In the genomic region with DNA sequence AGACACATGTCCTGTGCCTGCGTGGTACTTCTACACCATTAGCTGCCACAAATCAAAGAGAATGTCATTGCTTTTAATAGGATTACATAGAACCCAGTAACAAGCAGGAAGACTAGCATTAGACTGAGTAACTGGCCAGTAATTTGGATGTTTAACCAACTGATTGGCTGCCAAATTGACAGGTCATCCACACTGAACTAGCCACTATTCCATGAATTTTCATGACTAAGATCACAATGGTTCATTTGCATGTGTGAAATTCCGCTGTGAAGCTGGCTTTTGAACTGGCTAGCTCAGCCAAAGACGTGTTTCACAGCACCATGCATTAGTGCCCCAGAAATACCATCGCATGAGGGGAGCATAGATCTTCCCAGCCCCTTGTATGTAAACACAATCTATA, we compare ENCODE assay signal across 20 cellular contexts.
DNase-seq lines count a peak whose midpoint lies in the region; ATAC-seq and TF ChIP-seq lines count a peak whose summit lies in the region.
"Had no signal": no experiment of that assay in that cellular context is flagged by ENCODE, and none has a peak within 500 bp of the region (broad histone marks: within the 10 kb centered on the region; RNA-seq: fewer than 3 reads in every experiment).

No MANE protein-coding gene starts in this region.

- no peaks in the 10 kb centered on the region for H3K4me1 ChIP-seq in right cardiac atrium (ENCODE audit: control insufficient read depth, insufficient read depth, low read length)
- H3K4me1 ChIP-seq: foreskin keratinocyte, right lobe of liver had no signal

- no peaks in the 10 kb centered on the region for H3K27me3 ChIP-seq in right cardiac atrium (ENCODE audit: control insufficient read depth, insufficient read depth)
- H3K27me3 ChIP-seq: cardiac muscle cell, foreskin keratinocyte, right lobe of liver had no signal

- H3K27ac ChIP-seq in right cardiac atrium (ENCODE audit: low read length) = no peak overlapping the region
- H3K27ac ChIP-seq: cardiac muscle cell, foreskin keratinocyte, right lobe of liver had no signal

- intact Hi-C loops in right cardiac atrium (cut with DNase I) = no loop called here

- DNase-seq in GM04504 (ENCODE audit: low read depth) (peak; percentile 3), LHCN-M2 (ENCODE audit: low read depth) (peak; percentile 18), fibroblast of mammary gland (ENCODE audit: low read depth) (peak; percentile 42), skeletal muscle cell (ENCODE audit: low read depth) (peak; percentile 6), right cardiac atrium (no peak), KG1 (lab: John Stamatoyannopoulos, UW) (no peak)
- DNase-seq: activated CD4-positive, alpha-beta T cell treated with anti-CD3 and anti-CD28 coated beads, Interleukin-2, amount 50 U/mL, for 48 hours; activated naive CD8-positive, alpha-beta T cell treated with anti-CD3 and anti-CD28 coated beads for 36 hours; activated T-cell treated with anti-CD3 and anti-CD28 coated beads, Interleukin-2, amount 50 U/mL, for 4 hours; CD4-positive, CD25-positive, alpha-beta regulatory T cell; DMS79 treated with DMSO at 0.1 percent for 48 hours; effector memory CD4-positive, alpha-beta T cell; natural killer cell; NCI-H1694 treated with DMSO at 0.1 percent for 48 hours; NCI-H446 treated with DMSO at 0.1 percent for 48 hours; right lobe of liver had no signal

- H3K9me3 ChIP-seq in right cardiac atrium (ENCODE audit: control insufficient read depth, low read length) = no peaks in the 10 kb centered on the region
- H3K9me3 ChIP-seq: right lobe of liver had no signal

- 68% methylated on average over 4 of the region's 4 CpGs for WGBS in right cardiac atrium

- no peak for TF ChIP-seq CTCF in fibroblast of mammary gland (conservative IDR thresholded peaks at IDR 0.05; ENCODE audit: control insufficient read depth, insufficient read depth, low read depth, low read length)

- ATAC-seq in right cardiac atrium (no peak), HG03520 (IDR thresholded peaks at IDR 0.05; ENCODE audit: unreplicated experiment) (no peak)
- ATAC-seq: activated T-cell treated with anti-CD3 and anti-CD28 coated beads, Interleukin-2, amount 50 U/mL, for 4 hours; foreskin keratinocyte; natural killer cell; right lobe of liver had no signal

- no peak overlapping the region for H3K4me3 ChIP-seq in fibroblast of mammary gland (ENCODE audit: control insufficient read depth, low read depth, low read length)
- H3K4me3 ChIP-seq in skeletal muscle cell (ENCODE audit: low read depth, low read length) = no peak overlapping the region
- no peak overlapping the region for H3K4me3 ChIP-seq in right cardiac atrium (ENCODE audit: low read length)
- H3K4me3 ChIP-seq: cardiac muscle cell, lung, right lobe of liver had no signal

Comparison
In these comparisons a context has a peak if more than half of its experiments do, and no peak if none do; other contexts are left out.
1. DNase-seq: peak in GM04504 (single experiment), LHCN-M2 (single experiment), fibroblast of mammary gland (single experiment) and skeletal muscle cell (single experiment); none in right cardiac atrium (0 of 3) and KG1 (single experiment).